ENCODE assay signal across 1 cellular context in the genomic region with DNA sequence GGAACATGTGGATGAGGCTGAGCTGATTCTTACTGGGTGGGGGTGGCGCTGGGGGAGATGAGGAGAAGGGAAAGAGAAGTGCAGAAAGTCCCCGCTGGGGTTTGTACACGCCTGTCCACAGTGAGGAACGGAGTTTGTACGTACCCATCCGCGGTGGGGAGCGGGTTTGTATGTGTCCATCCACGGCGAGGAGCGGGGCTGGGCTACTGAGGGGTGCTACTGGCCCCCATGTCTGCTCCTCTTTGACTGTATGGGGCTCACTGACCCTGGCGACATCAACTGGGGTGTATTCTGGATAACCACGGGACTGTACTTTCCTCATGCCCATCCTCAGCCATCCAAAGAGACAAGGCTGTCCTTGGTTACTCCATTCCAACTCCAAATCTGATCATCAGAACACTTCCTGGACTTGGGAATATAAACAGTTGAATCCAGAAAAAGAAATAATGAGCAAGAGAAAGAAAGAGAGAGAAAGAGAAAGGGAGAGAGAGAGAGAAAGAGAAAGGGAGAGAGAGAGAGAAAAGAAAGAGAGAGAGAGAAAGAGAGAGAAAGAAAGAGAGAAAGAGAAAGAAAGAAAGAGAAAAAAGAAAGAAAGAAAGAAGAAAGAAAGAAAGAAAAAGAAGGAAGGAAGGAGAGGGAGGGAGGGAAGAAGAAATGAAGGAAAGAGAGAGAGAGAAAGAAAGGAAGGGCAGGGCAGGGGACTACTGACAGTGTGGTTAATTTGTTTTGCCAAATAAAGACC.
A peak's percentile ranks its signal among the peaks of the same experiment; 100 is the strongest.
TF ChIP-seq lines count a peak whose summit lies in the region.

No MANE protein-coding gene starts in this region.

TF ChIP-seq in HEK293, 187 proteins besides CTCF, POLR2A, EP300 and RAD21 (continued from another document):
- TF ChIP-seq, protein P1, sequence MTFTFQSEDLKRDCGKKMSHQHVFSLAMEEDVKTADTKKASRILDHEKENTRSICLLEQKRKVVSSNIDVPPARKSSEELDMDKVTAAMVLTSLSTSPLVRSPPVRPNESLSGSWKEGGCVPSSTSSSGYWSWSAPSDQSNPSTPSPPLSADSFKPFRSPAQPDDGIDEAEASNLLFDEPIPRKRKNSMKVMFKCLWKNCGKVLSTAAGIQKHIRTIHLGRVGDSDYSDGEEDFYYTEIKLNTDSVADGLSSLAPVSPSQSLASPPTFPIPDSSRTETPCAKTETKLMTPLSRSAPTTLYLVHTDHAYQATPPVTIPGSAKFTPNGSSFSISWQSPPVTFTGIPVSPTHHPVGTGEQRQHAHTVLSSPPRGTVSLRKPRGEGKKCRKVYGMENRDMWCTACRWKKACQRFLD (tag by site-specific recombination; IDR thresholded peaks at IDR 0.05), result no peak
- TF ChIP-seq ZNF292 (tag by site-specific recombination; IDR thresholded peaks at IDR 0.05; ENCODE audit: borderline replicate concordance, low read depth), result no peak
- no peak for TF ChIP-seq KLF1 (tag by site-specific recombination; IDR thresholded peaks at IDR 0.05)
- TF ChIP-seq ZFP3 (tag by site-specific recombination; IDR thresholded peaks at IDR 0.05; ENCODE audit: low read depth), result no peak
- no peak for TF ChIP-seq ZSCAN30 (tag by site-specific recombination; IDR thresholded peaks at IDR 0.05)
- no peak for TF ChIP-seq ZFHX2 (tag by site-specific recombination; conservative IDR thresholded peaks at IDR 0.05)
- TF ChIP-seq ZNF596 (tag by site-specific recombination; IDR thresholded peaks at IDR 0.05), result 0 out of 2 replicates have a peak, but pooled peaks have one; percentile 18
- TF ChIP-seq HOXC10 (CRISPR knock-in tag; IDR thresholded peaks at IDR 0.05), result no peak
- no peak for TF ChIP-seq ZNF707 (tag by site-specific recombination; IDR thresholded peaks at IDR 0.05)
- TF ChIP-seq, protein P2, sequence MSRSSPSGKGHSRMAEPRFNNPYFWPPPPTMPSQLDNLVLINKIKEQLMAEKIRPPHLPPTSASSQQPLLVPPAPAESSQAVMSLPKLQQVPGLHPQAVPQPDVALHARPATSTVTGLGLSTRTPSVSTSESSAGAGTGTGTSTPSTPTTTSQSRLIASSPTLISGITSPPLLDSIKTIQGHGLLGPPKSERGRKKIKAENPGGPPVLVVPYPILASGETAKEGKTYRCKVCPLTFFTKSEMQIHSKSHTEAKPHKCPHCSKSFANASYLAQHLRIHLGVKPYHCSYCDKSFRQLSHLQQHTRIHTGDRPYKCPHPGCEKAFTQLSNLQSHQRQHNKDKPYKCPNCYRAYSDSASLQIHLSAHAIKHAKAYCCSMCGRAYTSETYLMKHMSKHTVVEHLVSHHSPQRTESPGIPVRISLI (tag by site-specific recombination; IDR thresholded peaks at IDR 0.05), result no peak
- TF ChIP-seq ZNF404 (tag by site-specific recombination; IDR thresholded peaks at IDR 0.05), result no peak
- no peak for TF ChIP-seq RBAK (tag by site-specific recombination; IDR thresholded peaks at IDR 0.05)
- TF ChIP-seq, protein P3, sequence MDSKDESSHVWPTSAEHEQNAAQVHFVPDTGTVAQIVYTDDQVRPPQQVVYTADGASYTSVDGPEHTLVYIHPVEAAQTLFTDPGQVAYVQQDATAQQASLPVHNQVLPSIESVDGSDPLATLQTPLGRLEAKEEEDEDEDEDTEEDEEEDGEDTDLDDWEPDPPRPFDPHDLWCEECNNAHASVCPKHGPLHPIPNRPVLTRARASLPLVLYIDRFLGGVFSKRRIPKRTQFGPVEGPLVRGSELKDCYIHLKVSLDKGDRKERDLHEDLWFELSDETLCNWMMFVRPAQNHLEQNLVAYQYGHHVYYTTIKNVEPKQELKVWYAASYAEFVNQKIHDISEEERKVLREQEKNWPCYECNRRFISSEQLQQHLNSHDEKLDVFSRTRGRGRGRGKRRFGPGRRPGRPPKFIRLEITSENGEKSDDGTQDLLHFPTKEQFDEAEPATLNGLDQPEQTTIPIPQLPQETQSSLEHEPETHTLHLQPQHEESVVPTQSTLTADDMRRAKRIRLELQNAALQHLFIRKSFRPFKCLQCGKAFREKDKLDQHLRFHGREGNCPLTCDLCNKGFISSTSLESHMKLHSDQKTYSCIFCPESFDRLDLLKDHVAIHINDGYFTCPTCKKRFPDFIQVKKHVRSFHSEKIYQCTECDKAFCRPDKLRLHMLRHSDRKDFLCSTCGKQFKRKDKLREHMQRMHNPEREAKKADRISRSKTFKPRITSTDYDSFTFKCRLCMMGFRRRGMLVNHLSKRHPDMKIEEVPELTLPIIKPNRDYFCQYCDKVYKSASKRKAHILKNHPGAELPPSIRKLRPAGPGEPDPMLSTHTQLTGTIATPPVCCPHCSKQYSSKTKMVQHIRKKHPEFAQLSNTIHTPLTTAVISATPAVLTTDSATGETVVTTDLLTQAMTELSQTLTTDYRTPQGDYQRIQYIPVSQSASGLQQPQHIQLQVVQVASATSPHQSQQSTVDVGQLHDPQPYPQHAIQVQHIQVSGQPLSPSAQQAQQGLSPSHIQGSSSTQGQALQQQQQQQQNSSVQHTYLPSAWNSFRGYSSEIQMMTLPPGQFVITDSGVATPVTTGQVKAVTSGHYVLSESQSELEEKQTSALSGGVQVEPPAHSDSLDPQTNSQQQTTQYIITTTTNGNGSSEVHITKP (tag by site-specific recombination; IDR thresholded peaks at IDR 0.05), result no peak
- no peak for TF ChIP-seq TCF7L2 (IDR thresholded peaks at IDR 0.05; ENCODE audit: borderline replicate concordance, low read depth, low read length)
- TF ChIP-seq, protein P4, sequence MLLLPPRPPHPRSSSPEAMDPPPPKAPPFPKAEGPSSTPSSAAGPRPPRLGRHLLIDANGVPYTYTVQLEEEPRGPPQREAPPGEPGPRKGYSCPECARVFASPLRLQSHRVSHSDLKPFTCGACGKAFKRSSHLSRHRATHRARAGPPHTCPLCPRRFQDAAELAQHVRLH (tag by site-specific recombination; IDR thresholded peaks at IDR 0.05), result no peak
- no peak for TF ChIP-seq ZNF624 (tag by site-specific recombination; IDR thresholded peaks at IDR 0.05)
